8 cellular contexts compared by ENCODE assay signal in genomic region chr17:42520540-42520951, GRCh38. TPM values are rescaled to one million over a fixed set of nuclear protein-coding genes. Genes with fewer than 3 reads are reported as not detected.
DNase-seq lines count a peak whose midpoint lies in the region; ATAC-seq and TF ChIP-seq lines count a peak whose summit lies in the region.

No MANE protein-coding gene starts in this region.

- H3K79me2 ChIP-seq in PC-9 (ENCODE audit: low read depth), result no peaks in the 10 kb centered on the region

- TF ChIP-seq CTCF in GM12864 (IDR thresholded peaks at IDR 0.05; ENCODE audit: low read depth, low read length, missing control alignments), result peak; percentile 38
- peak; percentile 40; the same call in 1 of the 2 replicates for TF ChIP-seq CTCF in PC-9 (conservative IDR thresholded peaks at IDR 0.05)
- TF ChIP-seq CTCF in retinal pigment epithelial cell (conservative IDR thresholded peaks at IDR 0.05; ENCODE audit: low read depth, low read length), result peak; percentile 32

- H3K4me3 ChIP-seq in GM12864 (ENCODE audit: low read depth, low read length) (no peak overlapping the region), PC-9 (no peak overlapping the region), retinal pigment epithelial cell (ENCODE audit: low read length) (no peak overlapping the region)

- H3K4me1 ChIP-seq in PC-9 (replicated peaks; ENCODE audit: insufficient read depth), result peaks cover 53% of the 10 kb centered on the region

- no peak for TF ChIP-seq POLR2A in erythroblast (IDR thresholded peaks at IDR 0.05; ENCODE audit: low read length)

- H2AFZ ChIP-seq in PC-9, result no peak overlapping the region

- CTCF ChIA-PET in PC-9 (lab: Charles Lee), result interaction anchor here (0.6 kb wide), 1 partner anchor 109 kb away, joined by 3 read pairs; no protein-coding TSS in a partner anchor

- H3K4me2 ChIP-seq in PC-9, result peak overlapping the region; percentile 67

- BruUV-seq in PC-9 (replicated peaks; lab: Mats Ljungman, UMichigan), result TSS peak; percentile 69

- DNase-seq in GM12864 (ENCODE audit: low read depth) (no peak), PC-9 (no peak), erythroblast (lab: John Stamatoyannopoulos, UW) (peak; percentile 49 to 59), retinal pigment epithelial cell (ENCODE audit: low read depth) (no peak), cerebellar nuclear complex (lab: John Stamatoyannopoulos, UW) (no peak), Ammon's horn (ENCODE audit: low spot score) (no peak), 8988T (no peak)

- POLR2A ChIA-PET in PC-9 (lab: Charles Lee; ENCODE audit: unreplicated experiment), result interaction anchor here (0.6 to 1.1 kb wide), 7 partner anchors 12 to 832 kb away, joined by 4 to 18 read pairs (median 6); partner anchors contain the start of genes BECN1, CAVIN1 and EIF1

- no peaks in the 10 kb centered on the region for H3K9me3 ChIP-seq in PC-9 (ENCODE audit: insufficient read depth, low read depth)

- peak overlapping the region; percentile 89 for H3K27ac ChIP-seq in PC-9

- intact Hi-C loops in PC-9 (cut with micrococcal nuclease; ENCODE audit: unreplicated experiment), result no loop called here

- 0 out of 2 replicates have a peak, but pooled peaks cover 3% of the 10 kb centered on the region for H3K36me3 ChIP-seq in PC-9 (ENCODE audit: low read depth)

- peaks cover 54% of the 10 kb centered on the region for H3F3A ChIP-seq in PC-9 (ENCODE audit: insufficient read depth, low read depth)

- H3K27me3 ChIP-seq in PC-9 (ENCODE audit: insufficient read depth, low read depth), result no peaks in the 10 kb centered on the region

- ATAC-seq in HG03460 (IDR thresholded peaks at IDR 0.05; ENCODE audit: unreplicated experiment), result no peak

- H4K20me1 ChIP-seq in PC-9 (ENCODE audit: insufficient read depth), result no peaks in the 10 kb centered on the region

- H3K9me2 ChIP-seq in PC-9 (ENCODE audit: insufficient read depth), result no peaks in the 10 kb centered on the region

RNA-seq across cellular contexts. Expression of gene NAGLU, which starts 15.5 kb away (rescaled TPM):
- 18.2 and 20.6 TPM in 2 replicates for total RNA-seq in PC-9 (2021)

RNA-seq across cellular contexts. Expression of gene HSD17B1, which starts 32.2 kb away (rescaled TPM):
- 0.90 and 1.3 TPM in 2 replicates for total RNA-seq in PC-9 (2021)

RNA-seq across cellular contexts. Expression of gene COASY, which starts 41.4 kb away (rescaled TPM):
- 133 and 152 TPM in 2 replicates for total RNA-seq in PC-9 (2021)

RNA-seq across cellular contexts. Expression of gene MLX, which starts 46.4 kb away (rescaled TPM):
- 20.0 and 26.0 TPM in 2 replicates for total RNA-seq in PC-9 (2021)

RNA-seq across cellular contexts. Expression of gene PSMC3IP, which starts 57.0 kb away (rescaled TPM):
- total RNA-seq in PC-9 (2021), result 10.2 and 13.4 TPM in 2 replicates

Comparison
In these comparisons a context has a peak if more than half of its experiments do, and no peak if none do; other contexts are left out.
1. DNase-seq: peak in erythroblast (2 of 2); none in GM12864 (single experiment), PC-9 (0 of 2), retinal pigment epithelial cell (single experiment), cerebellar nuclear complex (0 of 2), Ammon's horn (single experiment) and 8988T (single experiment).
2. Peak in every context shown above with its lines, with median percentiles within 50 percentile points of each other: CTCF ChIP-seq.